In genomic region chr10:79201706-79202105, GRCh38 we compare ENCODE assay signal across 19 cellular contexts.
DNase-seq lines count a peak whose midpoint lies in the region; ATAC-seq, FAIRE-seq and TF ChIP-seq lines count a peak whose summit lies in the region.
"Had no signal": no experiment of that assay in that cellular context is flagged by ENCODE, and none has a peak within 500 bp of the region (broad histone marks: within the 10 kb centered on the region; RNA-seq: fewer than 3 reads in every experiment).

No MANE protein-coding gene starts in this region.

- no peak overlapping the region for H2BK5ac ChIP-seq in IMR-90 (ENCODE audit: low read depth, low read length, poor library complexity, severe bottlenecking)
- no peak overlapping the region for H2BK5ac ChIP-seq in trophoblast cell (ENCODE audit: low read depth, low read length, poor library complexity)

- H3K4me2 ChIP-seq in IMR-90 (ENCODE audit: low read depth, low read length) (no peak overlapping the region), K562 (ENCODE audit: insufficient read depth, low read length) (no peak overlapping the region), trophoblast cell (ENCODE audit: low read length) (no peak overlapping the region)

- no peak overlapping the region for H3K23ac ChIP-seq in IMR-90 (ENCODE audit: low read depth, low read length)
- H3K23ac ChIP-seq in trophoblast cell (ENCODE audit: low read length), result no peak overlapping the region

- ATAC-seq in IMR-90 (ENCODE audit: low read depth) (no peak), K562 (no peak), HG03175 (IDR thresholded peaks at IDR 0.05; ENCODE audit: unreplicated experiment) (no peak), GM18520 (IDR thresholded peaks at IDR 0.05; ENCODE audit: unreplicated experiment) (no peak), HG02885 (IDR thresholded peaks at IDR 0.05; ENCODE audit: poor library complexity, unreplicated experiment) (no peak)

- no peak overlapping the region for H4K5ac ChIP-seq in IMR-90 (ENCODE audit: low read depth, low read length)

- H3K14ac ChIP-seq in IMR-90 (replicated peaks; ENCODE audit: low read depth, low read length) (no peak overlapping the region), trophoblast cell (ENCODE audit: low read length) (no peak overlapping the region)

- no peak for FAIRE-seq in K562 (lab: Jason Lieb, UNC)
- FAIRE-seq: D721Med, GM12891, GM18507, H54 had no signal

- no peak overlapping the region for H4K8ac ChIP-seq in IMR-90 (ENCODE audit: low read depth in 2 of 2, low read length in 2 of 2)
- no peak overlapping the region for H4K8ac ChIP-seq in trophoblast cell (ENCODE audit: low read depth, low read length)

- H3K79me2 ChIP-seq in K562 (ENCODE audit: control insufficient read depth, insufficient read depth, low read length), result no peaks in the 10 kb centered on the region
- no peaks in the 10 kb centered on the region for H3K79me2 ChIP-seq in trophoblast cell (ENCODE audit: control insufficient read depth, insufficient read depth, low read length, poor library complexity)

- H2BK120ac ChIP-seq in IMR-90 (ENCODE audit: low read depth, low read length) (no peak overlapping the region), trophoblast cell (ENCODE audit: insufficient read depth, low read length, poor library complexity) (no peak overlapping the region)

- no peak overlapping the region for H4K12ac ChIP-seq in trophoblast cell (ENCODE audit: low read depth, low read length)

- H2AFZ ChIP-seq in IMR-90 (replicated peaks; ENCODE audit: low read length, poor library complexity) (peak overlapping the region; percentile 10), K562 (ENCODE audit: low read depth, low read length) (no peak overlapping the region), trophoblast cell (ENCODE audit: insufficient read depth, low read length, poor library complexity) (no peak overlapping the region)

- CTCF ChIA-PET in IMR-90 (lab: Yijun Ruan, JAX) (no interaction called here), K562 (lab: Yijun Ruan, JAX; ENCODE audit: low intra/inter-chr PET ratio) (no interaction called here)

- H2BK12ac ChIP-seq in trophoblast cell (ENCODE audit: low read length), result no peak overlapping the region

- H3K9me3 ChIP-seq in IMR-90 (ENCODE audit: control insufficient read depth, insufficient read depth, low read length) (no peaks in the 10 kb centered on the region), K562 (replicated peaks; ENCODE audit: control insufficient read depth, insufficient read depth, low read depth, low read length) (no peaks in the 10 kb centered on the region), trophoblast cell (ENCODE audit: insufficient read depth, low read depth, low read length) (no peaks in the 10 kb centered on the region)
- H3K9me3 ChIP-seq: BE2C; BLaER1 treated with 17β-estradiol and CSF1 and Interleukin-3, amounts not matched to agents 10 nM and 100 nM; HAP-1 had no signal

- in situ Hi-C loops in IMR-90 (cut with MboI; ENCODE audit: low sequenced_read_pairs) (no loop called here), K562 (cut with MboI) (no loop called here)

- no peak for TF ChIP-seq EP300 in K562 (IDR thresholded peaks at IDR 0.05; ENCODE audit: low read length)

- 100% methylated on average over 3 of the region's 8 CpGs; no CpG with 5 or more reads in 1 of the 2 experiments for WGBS in IMR-90 (ENCODE audit: extremely low coverage in 2 of 2, insufficient read length in 1 of 2), 2 experiments
- WGBS in K562 (ENCODE audit: insufficient coverage, low coverage, missing lambda C conversion rate), result 100% methylated on average over 7 of the region's 8 CpGs
- WGBS in trophoblast cell (ENCODE audit: extremely low coverage, insufficient coverage, insufficient read length), result no CpG with 5 or more reads among the region's 8 CpGs

- no peak overlapping the region for H3K27ac ChIP-seq in IMR-90 (ENCODE audit: insufficient read depth, low read length)
- no peak overlapping the region for H3K27ac ChIP-seq in K562 (ENCODE audit: extremely low read depth, low read depth, low read length)
- no peak overlapping the region for H3K27ac ChIP-seq in trophoblast cell (ENCODE audit: low read depth, low read length)
- H3K27ac ChIP-seq: BLaER1 treated with 17β-estradiol and CSF1 and Interleukin-3, amounts not matched to agents 10 nM and 100 nM had no signal

- no peak overlapping the region for H3K9ac ChIP-seq in IMR-90 (ENCODE audit: low read depth, low read length)
- H3K9ac ChIP-seq in K562 (ENCODE audit: insufficient read depth in 1 of 2, low read depth in 2 of 2, low read length in 2 of 2), result peak overlapping the region in 1 of 2 experiments; percentile 43; a peak in 1 of 4 replicates
- no peak overlapping the region for H3K9ac ChIP-seq in trophoblast cell (ENCODE audit: low read length)
- H3K9ac ChIP-seq: BLaER1 treated with 17β-estradiol and CSF1 and Interleukin-3, amounts not matched to agents 10 nM and 100 nM had no signal

- POLR2A ChIA-PET in IMR-90 (lab: Charles Lee; ENCODE audit: unreplicated experiment) (interaction anchor here (0.6 to 0.7 kb wide), 3 partner anchors 18 to 878 kb away, joined by 6 to 20 read pairs (median 6); no protein-coding TSS in a partner anchor), K562 (lab: Yijun Ruan, JAX) (no interaction called here)

- no peak overlapping the region for H3K4ac ChIP-seq in IMR-90 (ENCODE audit: low read depth, low read length)
- H3K4ac ChIP-seq in trophoblast cell (ENCODE audit: low read depth, low read length), result no peak overlapping the region

- dilution Hi-C loops in IMR-90 (cut with HindIII; ENCODE audit: low sequenced_read_pairs, unreplicated experiment), result no loop called here

- no peak overlapping the region for H2BK20ac ChIP-seq in IMR-90 (ENCODE audit: low read depth, low read length)

- TF ChIP-seq POLR2A in IMR-90 (IDR thresholded peaks at IDR 0.05; ENCODE audit: low read depth, low read length) (no peak), K562 (conservative IDR thresholded peaks at IDR 0.05) (no peak)

- no peak overlapping the region for H2AK9ac ChIP-seq in IMR-90 (replicated peaks; ENCODE audit: low read depth, low read length, poor library complexity)

- H3K9me1 ChIP-seq in IMR-90 (ENCODE audit: insufficient read depth, low read length) (no peaks in the 10 kb centered on the region), K562 (ENCODE audit: control insufficient read depth, insufficient read depth, low read length) (peaks cover 8% of the 10 kb centered on the region)

- H3K79me1 ChIP-seq in IMR-90 (ENCODE audit: low read depth in 1 of 2, low read length in 2 of 2) (peaks cover 56 to 89% of the 10 kb centered on the region in 2 experiments), trophoblast cell (ENCODE audit: low read length) (no peaks in the 10 kb centered on the region)

- H3K4me1 ChIP-seq in IMR-90 (ENCODE audit: control insufficient read depth, insufficient read depth, low read length) (peaks cover 3% of the 10 kb centered on the region), K562 (replicated peaks in 1 of 2; ENCODE audit: control insufficient read depth in 2 of 2, insufficient read depth in 2 of 2, low read length in 2 of 2) (peaks cover 0 to 13% of the 10 kb centered on the region in 2 experiments; a peak in 4 of 5 replicates), trophoblast cell (ENCODE audit: control insufficient read depth in 1 of 2, insufficient read depth in 2 of 2, low read length in 2 of 2) (no peaks in the 10 kb centered on the region)
- H3K4me1 ChIP-seq: HAP-1 had no signal

- H3K18ac ChIP-seq in IMR-90 (ENCODE audit: low read depth, low read length) (no peak overlapping the region), trophoblast cell (ENCODE audit: low read length) (no peak overlapping the region)

- H3K36me3 ChIP-seq in IMR-90 (ENCODE audit: control insufficient read depth, insufficient read depth, low read length), result peaks cover 56% of the 10 kb centered on the region
- H3K36me3 ChIP-seq in K562 (ENCODE audit: control insufficient read depth, insufficient read depth, low read length), result peaks cover 31% of the 10 kb centered on the region; the same call in 2 of the 3 replicates
- peaks cover 55 to 65% of the 10 kb centered on the region in 2 experiments for H3K36me3 ChIP-seq in trophoblast cell (ENCODE audit: control insufficient read depth in 1 of 2, insufficient read depth in 2 of 2, low read length in 2 of 2)

- TF ChIP-seq RAD21 in IMR-90 (IDR thresholded peaks at IDR 0.05; ENCODE audit: low read length), result no peak
- no peak for TF ChIP-seq RAD21 in K562 (CRISPR knock-in tag; conservative IDR thresholded peaks at IDR 0.05 in 1 of 2, IDR thresholded peaks at IDR 0.05 in 1 of 2)

- H4K91ac ChIP-seq in IMR-90 (ENCODE audit: insufficient read depth, low read depth, low read length) (no peak overlapping the region), trophoblast cell (ENCODE audit: low read depth, low read length) (no peak overlapping the region)

- H2BK15ac ChIP-seq in IMR-90 (ENCODE audit: low read depth, low read length), result no peak overlapping the region

- no peak for DNase-seq in IMR-90
- DNase-seq in K562 (ENCODE audit: extremely low read depth in 1 of 4, low spot score in 3 of 4), result no peak
- DNase-seq in trophoblast cell, result no peak
- DNase-seq: CD4-positive, alpha-beta T cell; CD8-positive, alpha-beta memory T cell; DMS 273 treated with DMSO at 0.1 percent for 48 hours; DMS79; GOT3; HFFc6 had no signal

- H3K27me3 ChIP-seq in IMR-90 (ENCODE audit: control insufficient read depth, insufficient read depth, low read length) (no peaks in the 10 kb centered on the region), K562 (ENCODE audit: control insufficient read depth in 2 of 2, insufficient read depth in 2 of 2, low read length in 2 of 2) (no peaks in the 10 kb centered on the region), trophoblast cell (ENCODE audit: insufficient read depth, low read length) (no peaks in the 10 kb centered on the region)
- H3K27me3 ChIP-seq: BE2C; BLaER1 treated with 17β-estradiol and CSF1 and Interleukin-3, amounts not matched to agents 10 nM and 100 nM had no signal

- no TSS peak for BruUV-seq in IMR-90 (replicated peaks; lab: Mats Ljungman, UMichigan)
- BruUV-seq in K562 (replicated peaks; lab: Mats Ljungman, UMichigan), result no TSS peak

- peaks cover 52% of the 10 kb centered on the region for H4K20me1 ChIP-seq in IMR-90 (ENCODE audit: insufficient read depth, low read length)
- H4K20me1 ChIP-seq in K562 (replicated peaks; ENCODE audit: control insufficient read depth, insufficient read depth, low read length), result peaks cover 15% of the 10 kb centered on the region

- intact Hi-C loops in IMR-90 (cut with micrococcal nuclease), result no loop called here
- intact Hi-C loops in K562 (cut with micrococcal nuclease), result no loop called here

- TF ChIP-seq CTCF in IMR-90 (conservative IDR thresholded peaks at IDR 0.05; ENCODE audit: low read depth, low read length) (no peak), K562 (IDR thresholded peaks at IDR 0.05 in 2 of 3, conservative IDR thresholded peaks at IDR 0.05 in 1 of 3; ENCODE audit: insufficient read depth in 2 of 3, low read depth in 1 of 3, low read length in 3 of 3) (no peak)

- no peak overlapping the region for H3K56ac ChIP-seq in IMR-90 (ENCODE audit: extremely low read depth, insufficient read depth, low read length)

- no peak overlapping the region for H2AK5ac ChIP-seq in IMR-90 (ENCODE audit: low read depth, low read length)
- H2AK5ac ChIP-seq in trophoblast cell (ENCODE audit: low read length), result no peak overlapping the region

- no peak overlapping the region for H3K4me3 ChIP-seq in IMR-90 (ENCODE audit: insufficient read depth, low read depth, low read length)
- no peak overlapping the region for H3K4me3 ChIP-seq in K562
- peak overlapping the region; percentile 37 for H3K4me3 ChIP-seq in trophoblast cell (ENCODE audit: low read depth, low read length)
- H3K4me3 ChIP-seq: BLaER1 treated with 17β-estradiol and CSF1 and Interleukin-3, amounts not matched to agents 10 nM and 100 nM; HAP-1 had no signal
